ENCODE assay signal across 7 cellular contexts in genomic region chr19:8580710-8581281, GRCh38. TPM values are rescaled to one million over a fixed set of nuclear protein-coding genes. Genes with fewer than 3 reads are reported as not detected.
DNase-seq lines count a peak whose midpoint lies in the region; FAIRE-seq and TF ChIP-seq lines count a peak whose summit lies in the region.

No MANE protein-coding gene starts in this region.

- H3K27ac ChIP-seq in SK-N-MC: no peak overlapping the region

- H3K36me3 ChIP-seq in SK-N-MC (ENCODE audit: insufficient read depth, low read length): no peaks in the 10 kb centered on the region

- FAIRE-seq in urothelium cell line (lab: Jason Lieb, UNC): peak; percentile 73

- peak; percentile 99 for TF ChIP-seq CTCF in GM12864 (IDR thresholded peaks at IDR 0.05; ENCODE audit: low read depth, low read length, missing control alignments)

- no peak overlapping the region for H3K4me3 ChIP-seq in GM12864 (ENCODE audit: low read depth, low read length)
- peak overlapping the region; percentile 49; the same call in 1 of the 2 replicates for H3K4me3 ChIP-seq in SK-N-MC

- DNase-seq in GM12864 (ENCODE audit: low read depth): no peak
- peak; percentile 49 for DNase-seq in KG1 (lab: John Stamatoyannopoulos, UW)
- peak; percentile 44 for DNase-seq in SK-N-MC (ENCODE audit: low read depth, low spot score)
- DNase-seq in activated gamma-delta T cell treated with anti-CD3 and anti-CD28 coated beads, Interleukin-2, amount 50 U/mL, for 16 hours (ENCODE audit: low read depth): peak; percentile 84
- peak; percentile 29 for DNase-seq in glomerular endothelial cell (ENCODE audit: extremely low read depth, low read depth, low spot score)
- DNase-seq in pons (ENCODE audit: low spot score): peak; percentile 67
- DNase-seq in urothelium cell line (ENCODE audit: low spot score): peak; percentile 63

- H3K9ac ChIP-seq in SK-N-MC (ENCODE audit: insufficient read length): no peak overlapping the region

- H3K9me3 ChIP-seq in SK-N-MC (ENCODE audit: low read depth, low read length): no peaks in the 10 kb centered on the region

RNA-seq across cellular contexts. Expression of gene MYO1F, which starts 3.6 kb away (rescaled TPM):
- total RNA-seq in glomerular endothelial cell: 0.15 and 0.23 TPM in 2 replicates

RNA-seq across cellular contexts. Expression of gene ADAMTS10, which starts 29.7 kb away (rescaled TPM):
- total RNA-seq in glomerular endothelial cell: 32.6 and 44.3 TPM in 2 replicates

RNA-seq across cellular contexts. Expression of gene NFILZ, which starts 49.6 kb away (rescaled TPM):
- total RNA-seq in glomerular endothelial cell: not detected in 2 replicates
